Comparison of ENCODE assay signal across 8 cellular contexts in the genomic region with DNA sequence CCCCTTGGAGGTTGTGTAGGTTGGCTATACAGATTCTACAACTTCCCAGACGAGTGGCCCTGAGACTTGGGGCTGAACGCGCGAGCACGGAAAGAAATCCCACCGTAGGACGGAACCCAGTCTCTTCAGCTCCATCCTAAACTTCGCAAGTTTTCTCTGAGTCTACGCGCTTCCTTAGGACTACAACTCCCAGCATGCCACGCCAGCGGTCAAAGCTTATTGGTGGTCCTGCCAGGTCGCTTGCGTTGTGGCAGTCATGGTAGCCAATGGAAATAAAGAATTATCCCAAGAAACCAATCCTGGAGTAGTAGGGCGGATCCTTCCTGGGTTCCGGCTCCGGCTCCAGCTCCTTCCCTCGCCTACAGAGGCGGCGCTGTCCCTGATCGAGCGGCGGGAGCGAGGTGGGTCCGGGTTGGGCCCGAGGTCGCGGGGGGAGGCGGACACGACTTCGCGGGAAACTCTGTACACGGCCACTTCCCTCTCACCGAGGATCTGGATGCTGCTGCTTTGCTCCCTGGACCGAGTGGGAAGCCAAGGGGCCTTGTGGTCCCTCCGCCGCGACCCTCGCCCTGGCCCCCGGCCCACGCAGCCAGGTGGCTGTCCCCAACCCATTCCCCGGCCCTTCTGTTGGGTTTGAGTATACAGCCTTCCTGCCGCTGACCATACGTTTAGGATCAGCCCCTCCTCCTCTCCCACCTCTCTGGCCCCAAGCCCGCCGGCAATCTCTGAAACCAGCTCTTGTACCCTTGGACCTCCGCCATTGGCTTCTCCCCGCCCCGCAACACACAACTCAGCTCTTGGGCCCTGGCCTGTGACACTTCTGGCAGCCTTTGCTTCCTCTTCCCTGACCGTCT. TPM values are rescaled to one million over a fixed set of nuclear protein-coding genes. Genes with fewer than 3 reads are reported as not detected.
A peak's percentile ranks its signal among the peaks of the same experiment; 100 is the strongest.
DNase-seq lines count a peak whose midpoint lies in the region; ATAC-seq and TF ChIP-seq lines count a peak whose summit lies in the region.

A gene with protein sequence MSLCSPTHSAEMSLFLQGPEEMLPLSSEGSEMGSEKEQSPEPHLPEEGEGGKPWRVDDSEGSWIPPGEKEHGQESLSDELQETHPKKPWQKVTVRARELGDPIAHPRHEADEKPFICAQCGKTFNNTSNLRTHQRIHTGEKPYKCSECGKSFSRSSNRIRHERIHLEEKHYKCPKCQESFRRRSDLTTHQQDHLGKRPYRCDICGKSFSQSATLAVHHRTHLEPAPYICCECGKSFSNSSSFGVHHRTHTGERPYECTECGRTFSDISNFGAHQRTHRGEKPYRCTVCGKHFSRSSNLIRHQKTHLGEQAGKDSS (plus strand): TSS at position 357 of the 854 bp plus-strand sequence. CDS start 3,046 bp downstream, outside the sequence.

- intact Hi-C loops in activated B cell treated with CpG ODN at 0.5 μM for 24 hours (cut with micrococcal nuclease) = loop anchor here (1.0 to 5.0 kb wide), 6 partner anchors 29 to 326 kb away; partner anchors contain the start of genes C1orf50, CFAP57, EBNA1BP2 and ERMAP

- ATAC-seq in GM18907 (IDR thresholded peaks at IDR 0.05; ENCODE audit: unreplicated experiment) = peak; percentile 91
- peak; percentile 93 for ATAC-seq in HG03159 (IDR thresholded peaks at IDR 0.05; ENCODE audit: unreplicated experiment)
- ATAC-seq in activated B cell treated with CpG ODN at 0.5 μM for 24 hours (ENCODE audit: low read depth) = peak; percentile 97

- CTCF ChIA-PET in activated B cell treated with CpG ODN at 0.5 μM for 24 hours (lab: Charles Lee) = interaction anchor here (0.6 to 2.4 kb wide), 8 partner anchors 8 to 917 kb away, joined by 3 to 17 read pairs (median 4); no protein-coding TSS in a partner anchor

- H3K4me1 Mint-ChIP-seq in activated B cell treated with CpG ODN at 0.5 μM for 24 hours = peaks cover 43% of the 10 kb centered on the region

- no peaks in the 10 kb centered on the region for H3K27me3 Mint-ChIP-seq in activated B cell treated with CpG ODN at 0.5 μM for 24 hours

- POLR2A ChIA-PET in activated B cell treated with CpG ODN at 0.5 μM for 24 hours (lab: Charles Lee) = interaction anchor here (0.5 to 2.6 kb wide), 20 partner anchors 8 to 803 kb away, joined by 3 to 24 read pairs (median 4); partner anchors contain the start of genes C1orf50, CFAP57, EBNA1BP2 and ELOVL1

- H3K36me3 Mint-ChIP-seq in activated B cell treated with CpG ODN at 0.5 μM for 24 hours (ENCODE audit: low read depth) = peaks cover 35% of the 10 kb centered on the region

- H3K9me3 Mint-ChIP-seq in activated B cell treated with CpG ODN at 0.5 μM for 24 hours = no peaks in the 10 kb centered on the region

- peak within 1 kb of the TSS; percentile 83 for H3K27ac Mint-ChIP-seq in activated B cell treated with CpG ODN at 0.5 μM for 24 hours

- peak within 1 kb of the TSS; percentile 94 for H3K4me3 Mint-ChIP-seq in activated B cell treated with CpG ODN at 0.5 μM for 24 hours

- H3K4me3 ChIP-seq in AG09309 (ENCODE audit: control insufficient read depth, low read depth, low read length) = peak within 1 kb of the TSS; percentile 97

- DNase-seq in AG09309 (ENCODE audit: low read depth) (peak; percentile 88), NCI-H2227 (lab: John Stamatoyannopoulos, UW; ENCODE audit: unreplicated experiment) (peak; percentile 96), activated B cell treated with CpG ODN at 0.5 μM for 24 hours (peak; percentile 63), iris pigment epithelial cell (ENCODE audit: low read depth) (peak; percentile 99)
- DNase-seq in central memory CD4-positive, alpha-beta T cell = peak; percentile 90
- DNase-seq in stimulated activated CD4-positive, alpha-beta T cell treated with anti-CD3 and anti-CD28 coated beads, Interleukin-12 subunit alpha, Interleukin-12 subunit beta, amount 100 ng/mL, for 24 hours (ENCODE audit: low read depth in 2 of 2) = peak; percentile 71 to 83

- peak; percentile 55 for TF ChIP-seq CTCF in AG09309 (IDR thresholded peaks at IDR 0.05; ENCODE audit: control insufficient read depth, insufficient read depth, low read depth, low read length, missing control alignments)
- TF ChIP-seq CTCF in activated B cell treated with CpG ODN at 0.5 μM for 24 hours (IDR thresholded peaks at IDR 0.05) = no peak

RNA-seq across cellular contexts. Expression of the gene that starts here (rescaled TPM):
- 13.1 and 16.1 TPM in 2 replicates for total RNA-seq in activated B cell treated with CpG ODN at 0.5 μM for 24 hours

Comparison
In these comparisons a context has a peak if more than half of its experiments do, and no peak if none do; other contexts are left out.
1. Peak in every context shown above with its lines: DNase-seq, ATAC-seq and H3K4me3 ChIP-seq.